23 cellular contexts compared by ENCODE assay signal in genomic region chr5:141869040-141869439, GRCh38. TPM values are rescaled to one million over a fixed set of nuclear protein-coding genes. Genes with fewer than 3 reads are reported as not detected.
DNase-seq lines count a peak whose midpoint lies in the region; ATAC-seq, FAIRE-seq and TF ChIP-seq lines count a peak whose summit lies in the region.
"Had no signal": no experiment of that assay in that cellular context is flagged by ENCODE, and none has a peak within 500 bp of the region (broad histone marks: within the 10 kb centered on the region; RNA-seq: fewer than 3 reads in every experiment).

No MANE protein-coding gene starts in this region.

- H3K4me1 ChIP-seq in H1 (replicated peaks in 1 of 4; ENCODE audit: control insufficient read depth in 3 of 4, insufficient read depth in 4 of 4, low read length in 3 of 4) = peaks cover 26 to 35% (median 31%) of the 10 kb centered on the region in 4 experiments
- peaks cover 0 to 22% of the 10 kb centered on the region in 2 donors for H3K4me1 ChIP-seq in muscle layer of duodenum (ENCODE audit: control insufficient read depth in 1 of 2, insufficient read depth in 2 of 2, low read length in 2 of 2)
- peaks cover 0 to 43% (median 17%) of the 10 kb centered on the region in 4 donors for H3K4me1 ChIP-seq in tibial nerve
- no peaks in the 10 kb centered on the region for H3K4me1 ChIP-seq in ascending aorta
- H3K4me1 ChIP-seq: adrenal gland had no signal

- peak overlapping the region; percentile 41; the same call in 1 of the 2 replicates for H2BK5ac ChIP-seq in H1 (ENCODE audit: low read depth, low read length)

- H3K23ac ChIP-seq in H1 (ENCODE audit: insufficient read length) = no peak overlapping the region

- intact Hi-C loops in ascending aorta (cut with DNase I) = no loop called here

- H2AFZ ChIP-seq in H1 (ENCODE audit: low read length) = no peak overlapping the region

- FAIRE-seq in H1 (lab: Jason Lieb, UNC) = no peak

- CTCF ChIA-PET in H1 (lab: Charles Lee; ENCODE audit: partially characterized antibody) = interaction anchor here (0.9 to 3.5 kb wide), 11 partner anchors 9 to 177 kb away, joined by 3 to 11 read pairs (median 4); partner anchors contain the start of gene PCDH1

- no peaks in the 10 kb centered on the region for H3K27me3 ChIP-seq in H1 (replicated peaks in 1 of 4; ENCODE audit: control insufficient read depth in 3 of 4, extremely low read depth in 1 of 4, insufficient read depth in 3 of 4, low read length in 3 of 4)
- H3K27me3 ChIP-seq in muscle layer of duodenum (ENCODE audit: low read depth, low read length) = no peaks in the 10 kb centered on the region
- H3K27me3 ChIP-seq in tibial nerve = no peaks in the 10 kb centered on the region
- H3K27me3 ChIP-seq in ascending aorta = no peaks in the 10 kb centered on the region
- H3K27me3 ChIP-seq: adrenal gland had no signal

- H3K4ac ChIP-seq in H1 (replicated peaks; ENCODE audit: insufficient read length, low read depth, low read length) = peak overlapping the region; percentile 39

- no peak overlapping the region for H2BK20ac ChIP-seq in H1 (ENCODE audit: low read length)

- ATAC-seq in HG03342 (IDR thresholded peaks at IDR 0.05; ENCODE audit: unreplicated experiment) = no peak
- ATAC-seq: activated CD8-positive, alpha-beta T cell treated with anti-CD3 and anti-CD28 coated beads, Interleukin-2, amount 10 ng/mL, durations not matched to agents 7 days and 5 days; gastrocnemius medialis had no signal

- 0 out of 2 replicates have a peak overlapping the region, but pooled peaks have one; percentile 18 for H2BK15ac ChIP-seq in H1 (ENCODE audit: low read length)

- TF ChIP-seq EP300 in H1 (IDR thresholded peaks at IDR 0.05; ENCODE audit: borderline replicate concordance in 1 of 2, low read depth in 2 of 2, low read length in 2 of 2) (no peak), tibial nerve (IDR thresholded peaks at IDR 0.05) (no peak)

- no peak overlapping the region for H3K18ac ChIP-seq in H1 (ENCODE audit: extremely low read depth, low read length)

- TF ChIP-seq CTCF in H1 (IDR thresholded peaks at IDR 0.05; ENCODE audit: control extremely low read depth in 1 of 3, insufficient read depth in 1 of 3, low read depth in 1 of 3, low read length in 3 of 3) (no peak), tibial nerve (IDR thresholded peaks at IDR 0.05) (no peak), ascending aorta (IDR thresholded peaks at IDR 0.05) (no peak)

- no peak overlapping the region for H2BK120ac ChIP-seq in H1 (replicated peaks; ENCODE audit: low read depth, low read length)

- H3K4me3 ChIP-seq in H1 (ENCODE audit: extremely low read depth in 1 of 4, insufficient read depth in 2 of 4, low read depth in 3 of 4, low read length in 4 of 4) (no peak overlapping the region), muscle layer of duodenum (ENCODE audit: low read depth in 1 of 2, low read length in 2 of 2) (no peak overlapping the region), tibial nerve (no peak overlapping the region), ascending aorta (no peak overlapping the region)
- H3K4me3 ChIP-seq: adrenal gland, gastrocnemius medialis had no signal

- H3K4me3 Mint-ChIP-seq in activated T-cell treated with anti-CD3 and anti-CD28 coated beads, Interleukin-2, amount 50 U/mL, for 24 hours = no peak overlapping the region
- H3K4me3 Mint-ChIP-seq: activated CD8-positive, alpha-beta T cell treated with anti-CD3 and anti-CD28 coated beads, Interleukin-2, amount 10 ng/mL, durations not matched to agents 7 days and 5 days; brain; CD4-positive, CD25-positive, alpha-beta regulatory T cell; naive B cell had no signal

- H3K36me3 Mint-ChIP-seq in activated T-cell treated with anti-CD3 and anti-CD28 coated beads, Interleukin-2, amount 50 U/mL, for 24 hours (ENCODE audit: low read depth) = no peaks in the 10 kb centered on the region
- H3K36me3 Mint-ChIP-seq: CD4-positive, CD25-positive, alpha-beta regulatory T cell had no signal

- WGBS in H1 (ENCODE audit: extremely low coverage in 1 of 2, insufficient coverage in 1 of 2, insufficient read length in 1 of 2, insufficient replicate concordance in 2 of 2, low coverage in 1 of 2, low lambda C conversion rate in 2 of 2, missing lambda C conversion rate in 1 of 2), 2 experiments = 95% methylated on average over 14 of the region's 14 CpGs; no CpG with 5 or more reads in 1 of the 2 experiments
- WGBS in tibial nerve, 2 donors = 90% methylated on average over 8 to 14 of the region's 14 CpGs

- H2BK12ac ChIP-seq in H1 (ENCODE audit: low read depth, low read length) = no peak overlapping the region

- H3K36me3 ChIP-seq in H1 (ENCODE audit: control insufficient read depth in 2 of 4, insufficient read depth in 4 of 4, low read length in 3 of 4) (peaks cover 35 to 65% (median 54%) of the 10 kb centered on the region in 4 experiments), muscle layer of duodenum (ENCODE audit: control insufficient read depth in 1 of 2, insufficient read depth in 2 of 2, low read length in 2 of 2) (peaks cover 5 to 12% of the 10 kb centered on the region in 2 donors), tibial nerve (peaks cover 0 to 36% (median 0%) of the 10 kb centered on the region in 3 donors), ascending aorta (no peaks in the 10 kb centered on the region)
- H3K36me3 ChIP-seq: adrenal gland, gastrocnemius medialis had no signal

- TF ChIP-seq POLR2A in H1 (IDR thresholded peaks at IDR 0.05; ENCODE audit: control extremely low read depth in 1 of 2, low read depth in 2 of 2, low read length in 2 of 2) (no peak), tibial nerve (IDR thresholded peaks at IDR 0.05) (no peak)

- H3K9me3 ChIP-seq in H1 (ENCODE audit: insufficient read depth in 2 of 2, low read depth in 1 of 2, low read length in 1 of 2) = no peaks in the 10 kb centered on the region; a peak in 1 of 4 replicates
- H3K9me3 ChIP-seq in muscle layer of duodenum (ENCODE audit: control insufficient read depth in 1 of 2, low read length in 2 of 2) = no peaks in the 10 kb centered on the region
- H3K9me3 ChIP-seq in tibial nerve = no peaks in the 10 kb centered on the region
- H3K9me3 ChIP-seq in ascending aorta = no peaks in the 10 kb centered on the region
- H3K9me3 ChIP-seq: adrenal gland, gastrocnemius medialis had no signal

- H3K27ac ChIP-seq in H1 (ENCODE audit: low read depth, low read length) (0 out of 2 replicates have a peak overlapping the region, but pooled peaks have one; percentile 1), muscle layer of duodenum (ENCODE audit: low read length) (peak overlapping the region; percentile 64), tibial nerve (peak overlapping the region in 3 of 4 donors; percentile 64 to 70 (median 70)), ascending aorta (no peak overlapping the region), caudate nucleus (ENCODE audit: low read depth, low read length) (no peak overlapping the region)
- H3K27ac ChIP-seq: 22Rv1, adrenal gland, gastrocnemius medialis, KMS-11 had no signal

- H3K14ac ChIP-seq in H1 (ENCODE audit: insufficient read length) = no peak overlapping the region

- H4K91ac ChIP-seq in H1 (replicated peaks; ENCODE audit: insufficient read length, low read length) = no peak overlapping the region

- no peaks in the 10 kb centered on the region for H3K9me3 Mint-ChIP-seq in activated T-cell treated with anti-CD3 and anti-CD28 coated beads, Interleukin-2, amount 50 U/mL, for 24 hours
- H3K9me3 Mint-ChIP-seq: brain; CD4-positive, CD25-positive, alpha-beta regulatory T cell had no signal

- no peak overlapping the region for H3K27ac Mint-ChIP-seq in activated T-cell treated with anti-CD3 and anti-CD28 coated beads, Interleukin-2, amount 50 U/mL, for 24 hours
- H3K27ac Mint-ChIP-seq: activated CD8-positive, alpha-beta T cell treated with anti-CD3 and anti-CD28 coated beads, Interleukin-2, amount 10 ng/mL, durations not matched to agents 7 days and 5 days; CD4-positive, CD25-positive, alpha-beta regulatory T cell had no signal

- H3K56ac ChIP-seq in H1 (replicated peaks; ENCODE audit: insufficient read length, low read depth, low read length) = no peak overlapping the region

- no peak overlapping the region for H4K5ac ChIP-seq in H1 (ENCODE audit: insufficient read length, low read depth, low read length)

- no peak overlapping the region for H3K9ac ChIP-seq in H1 (replicated peaks in 1 of 4; ENCODE audit: extremely low read depth in 1 of 4, low read depth in 3 of 4, low read length in 3 of 4)
- H3K9ac ChIP-seq: KMS-11 had no signal

- TF ChIP-seq RAD21 in H1 (IDR thresholded peaks at IDR 0.05 in 1 of 2, conservative IDR thresholded peaks at IDR 0.05 in 1 of 2; ENCODE audit: low read depth in 2 of 2, low read length in 2 of 2) = no peak

- DNase-seq in activated T-cell treated with anti-CD3 and anti-CD28 coated beads, Interleukin-2, amount 50 U/mL, for 24 hours = peak; percentile 11
- DNase-seq in activated T-cell treated with anti-CD3 and anti-CD28 coated beads, Interleukin-2, amount 50 U/mL, for 1 hour = no peak
- DNase-seq in H1 (ENCODE audit: low read depth in 1 of 2, low spot score in 2 of 2) (no peak), tibial nerve (ENCODE audit: low spot score in 2 of 2) (no peak), ascending aorta (ENCODE audit: low spot score in 2 of 2) (no peak), caudate nucleus (lab: John Stamatoyannopoulos, UW) (no peak)
- DNase-seq: activated CD8-positive, alpha-beta T cell treated with anti-CD3 and anti-CD28 coated beads, Interleukin-2, amount 10 ng/mL, durations not matched to agents 7 days and 5 days; activated naive CD4-positive, alpha-beta T cell; CD4-positive, CD25-positive, alpha-beta regulatory T cell; gastrocnemius medialis; mesenchymal stem cell; MM.1S; naive B cell; NCI-H1417 treated with DMSO at 0.1 percent for 48 hours; NCI-H774; stimulated activated CD4-positive, alpha-beta T cell treated with anti-CD3 and anti-CD28 coated beads, Interleukin-1b, Interleukin-23, amount 100 ng/mL, for 48 hours; T-helper 2 cell had no signal

- POLR2A ChIA-PET in H1 (lab: Charles Lee; ENCODE audit: partially characterized antibody) = interaction anchor here (0.6 to 13.5 kb wide), 8 partner anchors 9 to 153 kb away, joined by 3 to 210 read pairs (median 4); partner anchors contain the start of gene PCDH1

- H3K79me1 ChIP-seq in H1 (ENCODE audit: low read depth, low read length) = peaks cover 41% of the 10 kb centered on the region

- peaks cover 26% of the 10 kb centered on the region for H3K27me3 Mint-ChIP-seq in activated T-cell treated with anti-CD3 and anti-CD28 coated beads, Interleukin-2, amount 50 U/mL, for 24 hours

- peaks cover 21 to 41% of the 10 kb centered on the region in 2 experiments for H4K20me1 ChIP-seq in H1 (replicated peaks in 1 of 2; ENCODE audit: control insufficient read depth in 1 of 2, insufficient read depth in 2 of 2, low read length in 2 of 2)

- peak overlapping the region; percentile 17; the same call in 1 of the 2 replicates for H4K8ac ChIP-seq in H1 (ENCODE audit: extremely low read depth, insufficient read depth, low read length)

- H3K4me1 Mint-ChIP-seq in activated T-cell treated with anti-CD3 and anti-CD28 coated beads, Interleukin-2, amount 50 U/mL, for 24 hours (ENCODE audit: low read depth) = no peaks in the 10 kb centered on the region
- H3K4me1 Mint-ChIP-seq: CD4-positive, CD25-positive, alpha-beta regulatory T cell; naive B cell had no signal

- peaks cover 6 to 83% of the 10 kb centered on the region in 2 experiments for H3K79me2 ChIP-seq in H1 (ENCODE audit: control insufficient read depth in 1 of 2, insufficient read depth in 2 of 2, low read length in 2 of 2)

- no peak overlapping the region for H3K4me2 ChIP-seq in H1 (ENCODE audit: insufficient read depth in 1 of 2, low read depth in 2 of 2, low read length in 2 of 2)
- H3K4me2 ChIP-seq: KMS-11 had no signal

- no peak overlapping the region for H2AK5ac ChIP-seq in H1 (ENCODE audit: low read depth, low read length)

- no peaks in the 10 kb centered on the region for H3K23me2 ChIP-seq in H1 (ENCODE audit: low read depth, low read length)

RNA-seq across cellular contexts. Expression of gene PCDH1, which starts 9.2 kb away (rescaled TPM):
- total RNA-seq in H1 (2021; fragmentation: NEBNext Ultra II Directional; extraction: Animal tissue kit (Norgen Biotek cat#: 25700)) = 101 and 106 TPM in 2 replicates
- 102 and 120 TPM in 2 replicates for polyA plus RNA-seq in H1 (2011; rRNA removed)
- polyA plus RNA-seq in H1 (2011; cell fraction: cytosol; rRNA removed) = 88.6 TPM
- 154 TPM for polyA plus RNA-seq in H1 (2011; cell fraction: nucleus; rRNA removed)
- 74.4 to 110 TPM (median 100 TPM) in 4 replicates for polyA plus RNA-seq in H1 (2012, experiment 1 of 2)
- polyA plus RNA-seq in H1 (2012, experiment 2 of 2) = 97.8 TPM
- 130 TPM for polyA plus RNA-seq in H1 (2013, experiment 1 of 2)
- 120 TPM for polyA plus RNA-seq in H1 (2013, experiment 2 of 2)
- polyA minus RNA-seq in H1 (2011; rRNA and poly(A)+ RNA removed) = 292 and 318 TPM in 2 replicates
- 143 TPM for polyA minus RNA-seq in H1 (2011; cell fraction: cytosol; rRNA and poly(A)+ RNA removed)
- polyA minus RNA-seq in H1 (2011; cell fraction: nucleus; rRNA and poly(A)+ RNA removed) = 96.9 TPM
- total RNA-seq in tibial nerve (10 to 100 TPM; 19.9 to 55.5 (median 44.9) TPM), ascending aorta (165 TPM)
- total RNA-seq: activated CD8-positive, alpha-beta T cell treated with anti-CD3 and anti-CD28 coated beads, Interleukin-2, amount 10 ng/mL, durations not matched to agents 7 days and 5 days had no signal

RNA-seq across cellular contexts. Expression of gene DELE1, which starts 54.6 kb away (rescaled TPM):
- 59.6 and 61.4 TPM in 2 replicates for total RNA-seq in H1 (2021; fragmentation: NEBNext Ultra II Directional; extraction: Animal tissue kit (Norgen Biotek cat#: 25700))
- 114 and 132 TPM in 2 replicates for polyA plus RNA-seq in H1 (2011; rRNA removed)
- polyA plus RNA-seq in H1 (2011; cell fraction: cytosol; rRNA removed) = 98.7 TPM
- 310 TPM for polyA plus RNA-seq in H1 (2011; cell fraction: nucleus; rRNA removed)
- polyA plus RNA-seq in H1 (2012, experiment 1 of 2) = 71.4 to 88.2 TPM (median 72.4 TPM) in 4 replicates
- polyA plus RNA-seq in H1 (2012, experiment 2 of 2) = 49.9 TPM
- 46.8 TPM for polyA plus RNA-seq in H1 (2013, experiment 1 of 2)
- polyA plus RNA-seq in H1 (2013, experiment 2 of 2) = 41.4 TPM
- 84.7 and 92.9 TPM in 2 replicates for polyA minus RNA-seq in H1 (2011; rRNA and poly(A)+ RNA removed)
- polyA minus RNA-seq in H1 (2011; cell fraction: cytosol; rRNA and poly(A)+ RNA removed) = 35.0 TPM
- 93.7 TPM for polyA minus RNA-seq in H1 (2011; cell fraction: nucleus; rRNA and poly(A)+ RNA removed)
- total RNA-seq in tibial nerve = 10 to 100 TPM; 59.6 to 80.4 (median 75.7) TPM
- total RNA-seq in ascending aorta = 40.7 TPM

Comparison
In these comparisons a context has a peak if more than half of its experiments do, and no peak if none do; other contexts are left out.
1. H3K27ac ChIP-seq: peak in H1 (single experiment), muscle layer of duodenum (single experiment) and tibial nerve (3 of 4); none in ascending aorta (0 of 2) and caudate nucleus (single experiment).